In genomic region chr11:79076526-79077115, GRCh38 we compare ENCODE assay signal across 8 cellular contexts.
DNase-seq lines count a peak whose midpoint lies in the region; TF ChIP-seq lines count a peak whose summit lies in the region.

No MANE protein-coding gene starts in this region.

- peak; percentile 48 for TF ChIP-seq CTCF in GM12865 (IDR thresholded peaks at IDR 0.05; ENCODE audit: insufficient read depth, low read depth, low read length, missing control alignments)

- H3K4me3 ChIP-seq in GM12865 (ENCODE audit: low read depth, low read length) = no peak overlapping the region

- peak; percentile 49 for DNase-seq in AG08395 (ENCODE audit: low spot score)
- peak; percentile 33 for DNase-seq in GM12865 (ENCODE audit: low read depth)
- peak; percentile 62 for DNase-seq in RPMI7951 (ENCODE audit: low read depth)
- DNase-seq in fibroblast of gingiva (ENCODE audit: low read depth) = peak; percentile 40
- peak; percentile 34 for DNase-seq in retina
- no peak for DNase-seq in effector CD4-positive, alpha-beta T cell
- no peak for DNase-seq in NCI-H446 treated with DMSO at 0.1 percent for 48 hours (lab: John Stamatoyannopoulos, UW)
- no peak for DNase-seq in activated T-cell treated with anti-CD3 and anti-CD28 coated beads, Interleukin-2, amount 50 U/mL, for 1 hour

Comparison
In these comparisons a context has a peak if more than half of its experiments do, and no peak if none do; other contexts are left out.
1. DNase-seq: peak in AG08395 (single experiment), GM12865 (single experiment), RPMI7951 (single experiment), fibroblast of gingiva (single experiment) and retina (single experiment); none in effector CD4-positive, alpha-beta T cell (single experiment), NCI-H446 treated with DMSO at 0.1 percent for 48 hours (single experiment) and activated T-cell treated with anti-CD3 and anti-CD28 coated beads, Interleukin-2, amount 50 U/mL, for 1 hour (single experiment).